In genomic region chr3:189108735-189109134, GRCh38 we compare ENCODE assay signal across 14 cellular contexts.
"Had no signal": no experiment of that assay in that cellular context is flagged by ENCODE, and none has a peak within 500 bp of the region (broad histone marks: within the 10 kb centered on the region; RNA-seq: fewer than 3 reads in every experiment).

No MANE protein-coding gene starts in this region.

- H3K4me3 ChIP-seq: left lung, spleen, uterus had no signal

- ATAC-seq: activated CD8-positive, alpha-beta T cell treated with anti-CD3 and anti-CD28 coated beads for 36 hours; left lung; sciatic nerve; stimulated activated naive B cell treated with anti-CD40 and anti-IgM and Interleukin-4, amounts not matched to agents 10 μg/mL and 1 μg/mL and 100 μg/mL, for 72 hours had no signal

- H3K9me3 ChIP-seq: uterus had no signal

- H3K4me1 ChIP-seq: left lung, spleen, uterus had no signal

- H3K27ac ChIP-seq: left lung, spleen had no signal

- H3K27me3 ChIP-seq: left lung, uterus had no signal

- DNase-seq: activated CD4-positive, alpha-beta T cell treated with anti-CD3 and anti-CD28 coated beads for 48 hours; activated CD4-positive, CD25-positive, alpha-beta regulatory T cell; activated CD8-positive, alpha-beta T cell treated with anti-CD3 and anti-CD28 coated beads for 36 hours; activated naive CD4-positive, alpha-beta T cell treated with Interleukin-2 at 50 U/mL for 16 hours; activated naive CD8-positive, alpha-beta T cell treated with anti-CD3 and anti-CD28 coated beads, Interleukin-2, amount 10 ng/mL, durations not matched to agents 7 days and 5 days; activated T-cell treated with anti-CD3 and anti-CD28 coated beads, Interleukin-2, amount 50 U/mL, for 1 hour; caudate nucleus; hypothalamus; left lung; naive B cell; spleen; stimulated activated naive B cell treated with anti-CD40 and anti-IgM and Interleukin-4, amounts not matched to agents 10 μg/mL and 1 μg/mL and 100 μg/mL, for 72 hours; uterus had no signal

- H3K36me3 ChIP-seq: left lung, spleen, uterus had no signal
